10 cellular contexts compared by ENCODE assay signal in genomic region chr2:100292022-100292580, GRCh38. TPM values are rescaled to one million over a fixed set of nuclear protein-coding genes. Genes with fewer than 3 reads are reported as not detected.
DNase-seq lines count a peak whose midpoint lies in the region; ATAC-seq and TF ChIP-seq lines count a peak whose summit lies in the region.
"Had no signal": no experiment of that assay in that cellular context is flagged by ENCODE, and none has a peak within 500 bp of the region (broad histone marks: within the 10 kb centered on the region; RNA-seq: fewer than 3 reads in every experiment).

No MANE protein-coding gene starts in this region.

- CTCF ChIA-PET in activated CD8-positive, alpha-beta T cell treated with anti-CD3 and anti-CD28 coated beads, Interleukin-2, amount 10 ng/mL, durations not matched to agents 7 days and 5 days (lab: Charles Lee) = interaction anchor here (0.6 to 3.4 kb wide), 4 partner anchors 8 to 89 kb away, joined by 3 to 28 read pairs (median 9); no protein-coding TSS in a partner anchor

- no peak for TF ChIP-seq POLR2A in Peyer's patch (IDR thresholded peaks at IDR 0.05)

- ATAC-seq in activated CD8-positive, alpha-beta T cell treated with anti-CD3 and anti-CD28 coated beads, Interleukin-2, amount 10 ng/mL, durations not matched to agents 7 days and 5 days = peak; percentile 62
- ATAC-seq in heart right ventricle = peak in 5 of 8 donors; percentile 26 to 77 (median 38)

- 40 to 46% methylated on average over 4 of the region's 4 CpGs for WGBS in heart right ventricle, 2 donors

- DNase-seq in DMS153 (lab: John Stamatoyannopoulos, UW) (peak; percentile 39), MV-4-11 (lab: John Stamatoyannopoulos, UW) (peak; percentile 86), heart right ventricle (no peak), type B pancreatic cell (ENCODE audit: extremely low spot score, unreplicated experiment) (no peak), NCI-H187 treated with DMSO at 0.1 percent for 48 hours (lab: John Stamatoyannopoulos, UW) (no peak), Peyer's patch (no peak)
- peak; percentile 48 for DNase-seq in activated CD8-positive, alpha-beta T cell treated with anti-CD3 and anti-CD28 coated beads, Interleukin-2, amount 10 ng/mL, durations not matched to agents 7 days and 5 days
- DNase-seq in stimulated activated CD4-positive, alpha-beta T cell treated with anti-CD3 and anti-CD28 coated beads, Interleukin-4, amount 100 ng/mL, for 48 hours (ENCODE audit: low read depth in 2 of 2) = peak; percentile 29 to 33

- no peak overlapping the region for H3K4me3 ChIP-seq in heart right ventricle
- no peak overlapping the region for H3K4me3 ChIP-seq in Peyer's patch

- peaks cover 6% of the 10 kb centered on the region for H3K4me1 Mint-ChIP-seq in activated CD8-positive, alpha-beta T cell treated with anti-CD3 and anti-CD28 coated beads, Interleukin-2, amount 10 ng/mL, durations not matched to agents 7 days and 5 days (ENCODE audit: low read depth)
- peaks cover 4% of the 10 kb centered on the region for H3K4me1 Mint-ChIP-seq in type B pancreatic cell (ENCODE audit: unreplicated experiment)
- H3K4me1 Mint-ChIP-seq: immature natural killer cell had no signal

- H3K27ac ChIP-seq in heart right ventricle (peak overlapping the region in 1 of 10 donors; percentile 9), Peyer's patch (peak overlapping the region in 1 of 4 donors; percentile 28)

- TF ChIP-seq CTCF in heart right ventricle (IDR thresholded peaks at IDR 0.05) (no peak), type B pancreatic cell (conservative IDR thresholded peaks at IDR 0.05) (no peak), Peyer's patch (IDR thresholded peaks at IDR 0.05) (no peak)

- no peak overlapping the region for H3K27ac Mint-ChIP-seq in activated CD8-positive, alpha-beta T cell treated with anti-CD3 and anti-CD28 coated beads, Interleukin-2, amount 10 ng/mL, durations not matched to agents 7 days and 5 days
- no peak overlapping the region for H3K27ac Mint-ChIP-seq in type B pancreatic cell
- H3K27ac Mint-ChIP-seq: IgD-negative memory B cell, immature natural killer cell had no signal

- H3K36me3 Mint-ChIP-seq in activated CD8-positive, alpha-beta T cell treated with anti-CD3 and anti-CD28 coated beads, Interleukin-2, amount 10 ng/mL, durations not matched to agents 7 days and 5 days (ENCODE audit: low read depth) = no peaks in the 10 kb centered on the region
- peaks cover 9% of the 10 kb centered on the region for H3K36me3 Mint-ChIP-seq in type B pancreatic cell
- H3K36me3 Mint-ChIP-seq: IgD-negative memory B cell, immature natural killer cell had no signal

- H3K27me3 ChIP-seq in heart right ventricle (no peaks in the 10 kb centered on the region), Peyer's patch (no peaks in the 10 kb centered on the region)

- H3K27me3 Mint-ChIP-seq in activated CD8-positive, alpha-beta T cell treated with anti-CD3 and anti-CD28 coated beads, Interleukin-2, amount 10 ng/mL, durations not matched to agents 7 days and 5 days (ENCODE audit: low read depth) = peaks cover 20% of the 10 kb centered on the region
- no peaks in the 10 kb centered on the region for H3K27me3 Mint-ChIP-seq in type B pancreatic cell

- POLR2A ChIA-PET in activated CD8-positive, alpha-beta T cell treated with anti-CD3 and anti-CD28 coated beads, Interleukin-2, amount 10 ng/mL, durations not matched to agents 7 days and 5 days (lab: Charles Lee) = interaction anchor here (0.8 kb wide), 1 partner anchor 8 kb away, joined by 3 read pairs; no protein-coding TSS in a partner anchor

- no peaks in the 10 kb centered on the region for H3K9me3 ChIP-seq in heart right ventricle
- no peaks in the 10 kb centered on the region for H3K9me3 ChIP-seq in Peyer's patch

- H3K4me3 Mint-ChIP-seq in activated CD8-positive, alpha-beta T cell treated with anti-CD3 and anti-CD28 coated beads, Interleukin-2, amount 10 ng/mL, durations not matched to agents 7 days and 5 days = no peak overlapping the region
- no peak overlapping the region for H3K4me3 Mint-ChIP-seq in type B pancreatic cell
- H3K4me3 Mint-ChIP-seq: IgD-negative memory B cell, immature natural killer cell had no signal

- peaks cover 0 to 55% (median 0%) of the 10 kb centered on the region in 9 donors for H3K36me3 ChIP-seq in heart right ventricle
- no peaks in the 10 kb centered on the region for H3K36me3 ChIP-seq in Peyer's patch

- H3K9me3 Mint-ChIP-seq in activated CD8-positive, alpha-beta T cell treated with anti-CD3 and anti-CD28 coated beads, Interleukin-2, amount 10 ng/mL, durations not matched to agents 7 days and 5 days (ENCODE audit: insufficient read depth) = no peaks in the 10 kb centered on the region
- no peaks in the 10 kb centered on the region for H3K9me3 Mint-ChIP-seq in type B pancreatic cell
- H3K9me3 Mint-ChIP-seq: IgD-negative memory B cell, immature natural killer cell had no signal

- intact Hi-C loops in heart right ventricle (cut with DNase I) = no loop called here

- H3K4me1 ChIP-seq in heart right ventricle (peaks cover 0 to 20% (median 0%) of the 10 kb centered on the region in 9 donors), Peyer's patch (no peaks in the 10 kb centered on the region)

RNA-seq across cellular contexts. Expression of gene LONRF2, which starts 30.2 kb away (rescaled TPM):
- under 1 TPM; 0.05 to 0.11 TPM for total RNA-seq in activated CD8-positive, alpha-beta T cell treated with anti-CD3 and anti-CD28 coated beads, Interleukin-2, amount 10 ng/mL, durations not matched to agents 7 days and 5 days
- total RNA-seq in heart right ventricle = 10 to 100 TPM; 11.3 to 33.3 (median 25.4) TPM
- polyA plus RNA-seq in heart right ventricle = 1 to 10 TPM in 1 of 2 donors, under 1 TPM in 1; 0.58 to 1.8 TPM
- 4.5 and 8.9 TPM in 2 replicates for total RNA-seq in type B pancreatic cell (ENCODE audit: low replicate concordance)
- total RNA-seq in Peyer's patch = 1 to 10 TPM in 2 of 4 donors, under 1 TPM in 2; 0.35 to 3.1 (median 1.6) TPM
- polyA plus RNA-seq: IgD-negative memory B cell, immature natural killer cell had no signal

Comparison
In these comparisons a context has a peak if more than half of its experiments do, and no peak if none do; other contexts are left out.
1. DNase-seq: peak in DMS153 (single experiment), MV-4-11 (single experiment), activated CD8-positive, alpha-beta T cell treated with anti-CD3 and anti-CD28 coated beads, Interleukin-2, amount 10 ng/mL, durations not matched to agents 7 days and 5 days (single experiment) and stimulated activated CD4-positive, alpha-beta T cell treated with anti-CD3 and anti-CD28 coated beads, Interleukin-4, amount 100 ng/mL, for 48 hours (2 of 2); none in heart right ventricle (0 of 2), type B pancreatic cell (single experiment), NCI-H187 treated with DMSO at 0.1 percent for 48 hours (single experiment) and Peyer's patch (0 of 3).